Comparison of ENCODE assay signal across 8 cellular contexts in genomic region chr20:62900692-62901584, GRCh38. TPM values are rescaled to one million over a fixed set of nuclear protein-coding genes. Genes with fewer than 3 reads are reported as not detected.
DNase-seq lines count a peak whose midpoint lies in the region; ATAC-seq, FAIRE-seq and TF ChIP-seq lines count a peak whose summit lies in the region.

No MANE protein-coding gene starts in this region.

- peaks cover 39% of the 10 kb centered on the region for H3K36me3 Mint-ChIP-seq in activated CD4-positive, alpha-beta T cell treated with anti-CD3 and anti-CD28 coated beads for 36 hours (ENCODE audit: low read depth)

- peak overlapping the region; percentile 77 for H3K27ac ChIP-seq in WERI-Rb-1

- H3K4me3 ChIP-seq in WERI-Rb-1 (ENCODE audit: low read depth, low read length) = no peak overlapping the region

- POLR2A ChIA-PET in activated CD4-positive, alpha-beta T cell treated with anti-CD3 and anti-CD28 coated beads for 36 hours (lab: Charles Lee) = interaction anchor here (0.7 kb wide), 1 partner anchor 429 kb away, joined by 5 read pairs; no protein-coding TSS in a partner anchor

- DNase-seq in activated CD4-positive, alpha-beta T cell treated with anti-CD3 and anti-CD28 coated beads for 36 hours = no peak
- DNase-seq in activated CD4-positive, alpha-beta T cell treated with anti-CD3 and anti-CD28 coated beads for 4 hours = no peak
- DNase-seq in HTR-8/SVneo (ENCODE audit: insufficient read length, low spot score) = peak; percentile 53
- peak; percentile 37 for DNase-seq in WERI-Rb-1
- DNase-seq in left kidney (ENCODE audit: low read depth, low spot score) = peak; percentile 75
- DNase-seq in NCI-H146 treated with DMSO at 0.1 percent for 48 hours (lab: John Stamatoyannopoulos, UW; ENCODE audit: unreplicated experiment) = no peak

- H3K27ac Mint-ChIP-seq in activated CD4-positive, alpha-beta T cell treated with anti-CD3 and anti-CD28 coated beads for 36 hours = peak overlapping the region; percentile 59

- peaks cover 38% of the 10 kb centered on the region for H3K4me1 Mint-ChIP-seq in activated CD4-positive, alpha-beta T cell treated with anti-CD3 and anti-CD28 coated beads for 36 hours

- peak; percentile 45; the same call in 1 of the 2 replicates for TF ChIP-seq CTCF in WERI-Rb-1 (IDR thresholded peaks at IDR 0.05; ENCODE audit: low read depth, low read length)

- H3K4me3 Mint-ChIP-seq in activated CD4-positive, alpha-beta T cell treated with anti-CD3 and anti-CD28 coated beads for 36 hours = no peak overlapping the region

- peak; percentile 13 for FAIRE-seq in HTR-8/SVneo (lab: Jason Lieb, UNC)

- CTCF ChIA-PET in activated CD4-positive, alpha-beta T cell treated with anti-CD3 and anti-CD28 coated beads for 36 hours (lab: Charles Lee) = interaction anchor here (0.6 to 8.3 kb wide), 18 partner anchors 8 to 604 kb away, joined by 3 to 140 read pairs (median 4); partner anchors contain the start of genes DIDO1 and GID8

- intact Hi-C loops in activated CD4-positive, alpha-beta T cell treated with anti-CD3 and anti-CD28 coated beads for 36 hours (cut with DNase I, micrococcal nuclease) = loop anchor here (1.0 to 5.0 kb wide), 6 partner anchors 18 to 108 kb away; partner anchors contain the start of genes BHLHE23 (in 1 of the 2) and DIDO1 (in 1 of the 2)

- H3K9me3 Mint-ChIP-seq in activated CD4-positive, alpha-beta T cell treated with anti-CD3 and anti-CD28 coated beads for 36 hours (ENCODE audit: low read depth) = no peaks in the 10 kb centered on the region

- peaks cover 62% of the 10 kb centered on the region for H3K36me3 ChIP-seq in WERI-Rb-1

- no peaks in the 10 kb centered on the region for H3K27me3 Mint-ChIP-seq in activated CD4-positive, alpha-beta T cell treated with anti-CD3 and anti-CD28 coated beads for 36 hours

- ATAC-seq in activated CD4-positive, alpha-beta T cell treated with anti-CD3 and anti-CD28 coated beads for 36 hours = peak; percentile 37
- ATAC-seq in GM18520 (IDR thresholded peaks at IDR 0.05; ENCODE audit: unreplicated experiment) (no peak), HG02571 (IDR thresholded peaks at IDR 0.05; ENCODE audit: unreplicated experiment) (no peak)

- H3K9me3 ChIP-seq in WERI-Rb-1 (ENCODE audit: severe bottlenecking) = no peaks in the 10 kb centered on the region

- no peaks in the 10 kb centered on the region for H3K27me3 ChIP-seq in WERI-Rb-1 (ENCODE audit: insufficient read depth, low read depth, severe bottlenecking)

RNA-seq across cellular contexts. Expression of gene DIDO1, which starts 25.4 kb away (rescaled TPM):
- total RNA-seq in activated CD4-positive, alpha-beta T cell treated with anti-CD3 and anti-CD28 coated beads for 36 hours = 10 to 100 TPM; 43.7 to 49.7 TPM

RNA-seq across cellular contexts. Expression of gene GID8, which starts 37.0 kb away (rescaled TPM):
- total RNA-seq in activated CD4-positive, alpha-beta T cell treated with anti-CD3 and anti-CD28 coated beads for 36 hours = 10 to 100 TPM; 30.7 to 39.9 TPM

RNA-seq across cellular contexts. Expression of gene TCFL5, which starts 39.3 kb away (rescaled TPM):
- 1 to 10 TPM; 5.2 to 6.6 TPM for total RNA-seq in activated CD4-positive, alpha-beta T cell treated with anti-CD3 and anti-CD28 coated beads for 36 hours

RNA-seq across cellular contexts. Expression of gene SLC17A9, which starts 51.6 kb away (rescaled TPM):
- total RNA-seq in activated CD4-positive, alpha-beta T cell treated with anti-CD3 and anti-CD28 coated beads for 36 hours = 10 to 100 TPM; 16.2 to 16.5 TPM

Comparison
In these comparisons a context has a peak if more than half of its experiments do, and no peak if none do; other contexts are left out.
1. DNase-seq: peak in HTR-8/SVneo (single experiment), WERI-Rb-1 (single experiment) and left kidney (single experiment); none in activated CD4-positive, alpha-beta T cell treated with anti-CD3 and anti-CD28 coated beads for 36 hours (single experiment), activated CD4-positive, alpha-beta T cell treated with anti-CD3 and anti-CD28 coated beads for 4 hours (0 of 2) and NCI-H146 treated with DMSO at 0.1 percent for 48 hours (single experiment).